ENCODE assay signal across 8 cellular contexts in the genomic region with DNA sequence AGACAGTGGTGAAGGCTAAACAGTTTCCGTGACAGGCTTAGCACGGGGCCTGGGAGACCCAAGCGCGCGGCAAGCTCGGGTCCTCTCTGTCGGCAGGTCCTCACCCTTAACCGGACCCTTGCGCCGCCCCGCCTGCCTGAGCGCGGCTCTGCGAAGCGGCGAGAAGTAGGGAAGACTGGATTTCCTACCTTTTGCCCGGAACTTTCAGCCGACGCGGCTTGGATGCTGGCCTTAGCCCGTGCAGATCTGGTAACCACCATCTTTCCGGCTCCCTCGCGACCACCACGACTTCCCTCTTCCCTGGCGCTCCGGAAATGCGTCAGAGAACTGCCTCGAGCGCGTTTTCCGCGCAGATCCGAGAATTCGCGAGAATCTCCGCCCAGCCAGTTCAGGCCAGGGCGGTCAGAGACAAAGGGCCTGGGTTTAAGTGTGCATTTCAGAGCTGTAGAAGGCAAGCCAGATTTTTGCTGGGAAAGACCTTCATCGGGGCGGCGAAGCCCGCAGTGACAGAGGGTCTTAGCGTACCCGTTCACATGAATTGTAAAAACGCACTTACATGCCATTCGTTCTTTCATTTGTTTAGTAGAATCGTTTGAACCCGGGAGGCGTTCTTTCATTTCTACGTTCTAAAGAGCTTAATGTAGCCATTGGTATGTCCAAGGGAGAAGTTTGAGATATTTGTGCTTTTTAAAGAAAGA. TPM values are rescaled to one million over a fixed set of nuclear protein-coding genes. Genes with fewer than 3 reads are reported as not detected.
A peak's percentile ranks its signal among the peaks of the same experiment; 100 is the strongest.
DNase-seq lines count a peak whose midpoint lies in the region; ATAC-seq, FAIRE-seq and TF ChIP-seq lines count a peak whose summit lies in the region.

A gene with protein sequence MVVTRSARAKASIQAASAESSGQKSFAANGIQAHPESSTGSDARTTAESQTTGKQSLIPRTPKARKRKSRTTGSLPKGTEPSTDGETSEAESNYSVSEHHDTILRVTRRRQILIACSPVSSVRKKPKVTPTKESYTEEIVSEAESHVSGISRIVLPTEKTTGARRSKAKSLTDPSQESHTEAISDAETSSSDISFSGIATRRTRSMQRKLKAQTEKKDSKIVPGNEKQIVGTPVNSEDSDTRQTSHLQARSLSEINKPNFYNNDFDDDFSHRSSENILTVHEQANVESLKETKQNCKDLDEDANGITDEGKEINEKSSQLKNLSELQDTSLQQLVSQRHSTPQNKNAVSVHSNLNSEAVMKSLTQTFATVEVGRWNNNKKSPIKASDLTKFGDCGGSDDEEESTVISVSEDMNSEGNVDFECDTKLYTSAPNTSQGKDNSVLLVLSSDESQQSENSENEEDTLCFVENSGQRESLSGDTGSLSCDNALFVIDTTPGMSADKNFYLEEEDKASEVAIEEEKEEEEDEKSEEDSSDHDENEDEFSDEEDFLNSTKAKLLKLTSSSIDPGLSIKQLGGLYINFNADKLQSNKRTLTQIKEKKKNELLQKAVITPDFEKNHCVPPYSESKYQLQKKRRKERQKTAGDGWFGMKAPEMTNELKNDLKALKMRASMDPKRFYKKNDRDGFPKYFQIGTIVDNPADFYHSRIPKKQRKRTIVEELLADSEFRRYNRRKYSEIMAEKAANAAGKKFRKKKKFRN (minus strand): TSS at position 318 of the 698 bp plus-strand sequence. CDS start 58 bp downstream, at position 260.

- peaks cover 0 to 35% of the 10 kb centered on the region in 2 donors for H3K36me3 ChIP-seq in adrenal gland (replicated peaks in 1 of 2)
- peaks cover 0 to 39% (median 36%) of the 10 kb centered on the region in 9 donors for H3K36me3 ChIP-seq in heart left ventricle
- peaks cover 15 to 37% (median 20%) of the 10 kb centered on the region in 4 donors for H3K36me3 ChIP-seq in upper lobe of left lung

- TF ChIP-seq POLR2A in GM12891 (IDR thresholded peaks at IDR 0.05; ENCODE audit: low read depth, low read length), result peak; percentile 99
- TF ChIP-seq POLR2A in adrenal gland (IDR thresholded peaks at IDR 0.05), result peak; percentile 84 to 93
- peak in 1 of 2 donors; percentile 77 for TF ChIP-seq POLR2A in heart left ventricle (IDR thresholded peaks at IDR 0.05)
- peak; percentile 7 to 90 (median 78) for TF ChIP-seq POLR2A in upper lobe of left lung (IDR thresholded peaks at IDR 0.05)

- TF ChIP-seq EP300 in upper lobe of left lung (IDR thresholded peaks at IDR 0.05), result peak in 1 of 4 donors; percentile 81

- H3K4me1 ChIP-seq in adrenal gland (replicated peaks in 1 of 2) (peaks cover 6 to 25% of the 10 kb centered on the region in 2 donors), heart left ventricle (peaks cover 0 to 38% (median 22%) of the 10 kb centered on the region in 12 donors), upper lobe of left lung (peaks cover 17 to 33% (median 22%) of the 10 kb centered on the region in 4 donors)

- H3K4me3 ChIP-seq in adrenal gland (peak within 1 kb of the TSS; percentile 50 to 73 (median 58)), heart left ventricle (peak within 1 kb of the TSS; percentile 54 to 99 (median 89)), upper lobe of left lung (peak within 1 kb of the TSS; percentile 72 to 96 (median 80))

- H3K27ac ChIP-seq in adrenal gland (peak within 1 kb of the TSS; percentile 80 to 96 (median 81)), heart left ventricle (peak within 1 kb of the TSS; percentile 60 to 98 (median 90)), upper lobe of left lung (peak within 1 kb of the TSS; percentile 89 to 97 (median 94))

- no peaks in the 10 kb centered on the region for H3K27me3 ChIP-seq in adrenal gland
- H3K27me3 ChIP-seq in heart left ventricle, result no peaks in the 10 kb centered on the region
- H3K27me3 ChIP-seq in upper lobe of left lung, result no peaks in the 10 kb centered on the region

- DNase-seq in GM12891 (ENCODE audit: insufficient read length, low spot score) (peak; percentile 70), NCI-H1436 (lab: John Stamatoyannopoulos, UW) (peak; percentile 89), T-helper 1 cell (peak; percentile 65 to 91 (median 79)), adrenal gland (peak; percentile 92 to 97 (median 94)), heart left ventricle (peak; percentile 93 to 94 (median 94)), posterior cingulate gyrus (peak; percentile 87 to 98 (median 95)), upper lobe of left lung (peak; percentile 90 to 92)

- FAIRE-seq in GM12891 (lab: Jason Lieb, UNC), result peak; percentile 85

- 0 to 2% (median 1%) methylated on average over 15 to 50 of the region's 50 CpGs for WGBS in adrenal gland, 4 donors
- WGBS in heart left ventricle, 4 donors, result 0 to 1% (median 0%) methylated on average over 32 to 50 of the region's 50 CpGs
- 0 to 1% methylated on average over 38 to 50 of the region's 50 CpGs for WGBS in upper lobe of left lung, 2 donors

- H3K9me3 ChIP-seq in adrenal gland (replicated peaks in 1 of 3), result no peaks in the 10 kb centered on the region
- no peaks in the 10 kb centered on the region for H3K9me3 ChIP-seq in heart left ventricle
- no peaks in the 10 kb centered on the region for H3K9me3 ChIP-seq in upper lobe of left lung

- TF ChIP-seq CTCF in adrenal gland (IDR thresholded peaks at IDR 0.05) (no peak), heart left ventricle (IDR thresholded peaks at IDR 0.05) (no peak), upper lobe of left lung (IDR thresholded peaks at IDR 0.05) (no peak)

- intact Hi-C loops in adrenal gland (cut with DNase I) (no loop called here), heart left ventricle (cut with DNase I) (loop anchor here in 2 of 10 donors (2.0 to 10.0 kb wide), 2 partner anchors 30 to 574 kb away; a partner anchor contains a TSS), posterior cingulate gyrus (cut with DNase I) (loop anchor here (1.0 kb wide), 1 partner anchor 30 kb away; a partner anchor contains a TSS)

- ATAC-seq in HG02798 (IDR thresholded peaks at IDR 0.05; ENCODE audit: poor library complexity, unreplicated experiment) (peak; percentile 97), heart left ventricle (peak; percentile 98 to 99 (median 99)), upper lobe of left lung (ENCODE audit: low FRiP score in 2 of 2) (peak; percentile 96 to 99)

TF ChIP-seq in GM12891, 5 proteins besides CTCF, POLR2A, EP300 and RAD21:
- TF ChIP-seq POLR2AphosphoS5 (IDR thresholded peaks at IDR 0.05; ENCODE audit: low read depth, low read length) (peak; percentile 98), POU2F2 (IDR thresholded peaks at IDR 0.05; ENCODE audit: low read depth, low read length) (peak; percentile 89), SPI1 (IDR thresholded peaks at IDR 0.05; ENCODE audit: low read depth, low read length) (peak; percentile 70), TAF1 (IDR thresholded peaks at IDR 0.05; ENCODE audit: low read depth, low read length) (peak; percentile 99), PAX5 (IDR thresholded peaks at IDR 0.05; ENCODE audit: insufficient read depth, low read length, severe bottlenecking) (no peak)

RNA-seq across cellular contexts. Expression of the gene that starts here (rescaled TPM):
- 55.9 TPM for polyA plus RNA-seq in GM12891 (2012; ENCODE audit: low read depth, missing spikeins)
- 10 to 100 TPM; 12.9 to 81.1 (median 31.7) TPM for total RNA-seq in adrenal gland
- polyA plus RNA-seq in adrenal gland, result 100 to 1,000 TPM in 1 of 3 donors, 10 to 100 TPM in 2; 61.0 to 109 (median 61.7) TPM
- 10 to 100 TPM; 17.7 to 47.6 (median 38.8) TPM for total RNA-seq in heart left ventricle
- 10 to 100 TPM; 47.7 to 55.8 TPM for polyA plus RNA-seq in heart left ventricle
- total RNA-seq in upper lobe of left lung, result 10 to 100 TPM; 14.4 to 43.7 (median 33.2) TPM

Comparison
In these comparisons a context has a peak if more than half of its experiments do, and no peak if none do; other contexts are left out.
1. Peak in every context shown above with its lines: DNase-seq, ATAC-seq, H3K4me3 ChIP-seq and H3K27ac ChIP-seq.